Comparison of ENCODE assay signal across 8 cellular contexts in genomic region chr6:18400831-18401446, GRCh38. TPM values are rescaled to one million over a fixed set of nuclear protein-coding genes. Genes with fewer than 3 reads are reported as not detected.
A peak's percentile ranks its signal among the peaks of the same experiment; 100 is the strongest.
DNase-seq lines count a peak whose midpoint lies in the region; ATAC-seq, FAIRE-seq and TF ChIP-seq lines count a peak whose summit lies in the region.

No MANE protein-coding gene starts in this region.

- no peaks in the 10 kb centered on the region for H4K20me1 ChIP-seq in IMR-90 (ENCODE audit: insufficient read depth, low read length)

- peak overlapping the region; percentile 32 for H2BK5ac ChIP-seq in IMR-90 (ENCODE audit: low read depth, low read length, poor library complexity, severe bottlenecking)

- intact Hi-C loops in IMR-90 (cut with micrococcal nuclease), result no loop called here
- intact Hi-C loops in dendritic cell treated with granulocyte-macrophage colony-stimulating factor and Interleukin-4, amounts not matched to agents 40 ng/mL and 50 ng/mL, for 4 days (cut with micrococcal nuclease), result loop anchor here (1.0 to 5.0 kb wide), 3 partner anchors 12 to 224 kb away; no protein-coding TSS in a partner anchor
- intact Hi-C loops in breast epithelium (cut with DNase I; ENCODE audit: low total_unique reads), result no loop called here

- peak overlapping the region; percentile 6; the same call in 1 of the 2 replicates for H3K4ac ChIP-seq in IMR-90 (ENCODE audit: low read depth, low read length)

- H3K36me3 Mint-ChIP-seq in dendritic cell treated with granulocyte-macrophage colony-stimulating factor and Interleukin-4, amounts not matched to agents 40 ng/mL and 50 ng/mL, for 4 days (ENCODE audit: low read depth), result peaks cover 94% of the 10 kb centered on the region

- H2BK20ac ChIP-seq in IMR-90 (ENCODE audit: low read depth, low read length), result peak overlapping the region; percentile 53; the same call in 1 of the 2 replicates

- DNase-seq in GM12892 (ENCODE audit: insufficient read length) (no peak), IMR-90 (peak; percentile 40), NCI-H1436 treated with DMSO at 0.1 percent for 48 hours (lab: John Stamatoyannopoulos, UW) (no peak), breast epithelium (ENCODE audit: low spot score in 2 of 2) (no peak)
- DNase-seq in activated effector memory CD4-positive, alpha-beta T cell treated with anti-CD3 and anti-CD28 coated beads, Interleukin-2, amount 50 U/mL, for 16 hours, result no peak

- peak overlapping the region in 1 of 2 experiments; percentile 38; a peak in 2 of 4 replicates for H4K8ac ChIP-seq in IMR-90 (ENCODE audit: low read depth in 2 of 2, low read length in 2 of 2)

- POLR2A ChIA-PET in IMR-90 (lab: Charles Lee; ENCODE audit: unreplicated experiment), result no interaction called here

- H3K4me1 Mint-ChIP-seq in dendritic cell treated with granulocyte-macrophage colony-stimulating factor and Interleukin-4, amounts not matched to agents 40 ng/mL and 50 ng/mL, for 4 days (ENCODE audit: low read depth), result peaks cover 80% of the 10 kb centered on the region

- H3K4me3 Mint-ChIP-seq in dendritic cell treated with granulocyte-macrophage colony-stimulating factor and Interleukin-4, amounts not matched to agents 40 ng/mL and 50 ng/mL, for 4 days, result peak overlapping the region; percentile 34

- no peaks in the 10 kb centered on the region for H3K27me3 ChIP-seq in IMR-90 (ENCODE audit: control insufficient read depth, insufficient read depth, low read length)
- no peaks in the 10 kb centered on the region for H3K27me3 ChIP-seq in thymus (ENCODE audit: control insufficient read depth, insufficient read depth)
- no peaks in the 10 kb centered on the region for H3K27me3 ChIP-seq in breast epithelium

- H4K5ac ChIP-seq in IMR-90 (ENCODE audit: low read depth, low read length), result peak overlapping the region; percentile 84

- no peak overlapping the region for H3K9ac ChIP-seq in IMR-90 (ENCODE audit: low read depth, low read length)

- no peaks in the 10 kb centered on the region for H3K36me3 ChIP-seq in IMR-90 (ENCODE audit: control insufficient read depth, insufficient read depth, low read length)
- H3K36me3 ChIP-seq in thymus (ENCODE audit: control insufficient read depth, insufficient read depth), result peaks cover 4% of the 10 kb centered on the region
- H3K36me3 ChIP-seq in breast epithelium, result no peaks in the 10 kb centered on the region

- no peaks in the 10 kb centered on the region for H3K27me3 Mint-ChIP-seq in dendritic cell treated with granulocyte-macrophage colony-stimulating factor and Interleukin-4, amounts not matched to agents 40 ng/mL and 50 ng/mL, for 4 days

- H3K4me2 ChIP-seq in IMR-90 (ENCODE audit: low read depth, low read length), result no peak overlapping the region; the same call in 1 of the 2 replicates

- H3K9me3 ChIP-seq in IMR-90 (ENCODE audit: control insufficient read depth, insufficient read depth, low read length) (no peaks in the 10 kb centered on the region), thymus (ENCODE audit: control insufficient read depth) (no peaks in the 10 kb centered on the region), breast epithelium (no peaks in the 10 kb centered on the region)

- H3K56ac ChIP-seq in IMR-90 (ENCODE audit: extremely low read depth, insufficient read depth, low read length), result no peak overlapping the region

- no TSS peak for BruUV-seq in IMR-90 (replicated peaks; lab: Mats Ljungman, UMichigan)

- TF ChIP-seq RAD21 in IMR-90 (IDR thresholded peaks at IDR 0.05; ENCODE audit: low read length), result no peak

- CTCF ChIA-PET in IMR-90 (lab: Yijun Ruan, JAX), result interaction anchor here (1.1 kb wide), 1 partner anchor 15 kb away, joined by 3 read pairs; no protein-coding TSS in a partner anchor

- ATAC-seq in GM21576 (IDR thresholded peaks at IDR 0.05; ENCODE audit: unreplicated experiment) (peak; percentile 89), IMR-90 (ENCODE audit: low read depth) (no peak)

- H2AK9ac ChIP-seq in IMR-90 (replicated peaks; ENCODE audit: low read depth, low read length, poor library complexity), result no peak overlapping the region

- H2BK15ac ChIP-seq in IMR-90 (ENCODE audit: low read depth, low read length), result peak overlapping the region; percentile 27; the same call in 2 of the 3 replicates

- no peaks in the 10 kb centered on the region; the same call in none of the 2 replicates for H3K9me1 ChIP-seq in IMR-90 (ENCODE audit: insufficient read depth, low read length)

- TF ChIP-seq CTCF in IMR-90 (conservative IDR thresholded peaks at IDR 0.05; ENCODE audit: low read depth, low read length) (no peak), breast epithelium (IDR thresholded peaks at IDR 0.05) (no peak)

- no peaks in the 10 kb centered on the region for H3K79me1 ChIP-seq in IMR-90 (ENCODE audit: low read depth in 1 of 2, low read length in 2 of 2)

- H2BK120ac ChIP-seq in IMR-90 (ENCODE audit: low read depth, low read length), result peak overlapping the region; percentile 45; the same call in 1 of the 2 replicates

- H3K14ac ChIP-seq in IMR-90 (replicated peaks; ENCODE audit: low read depth, low read length), result peak overlapping the region; percentile 27

- TF ChIP-seq POLR2A in GM12892 (IDR thresholded peaks at IDR 0.05; ENCODE audit: low read depth, low read length) (no peak), IMR-90 (IDR thresholded peaks at IDR 0.05; ENCODE audit: low read depth, low read length) (no peak), breast epithelium (IDR thresholded peaks at IDR 0.05) (no peak)

- H3K4me1 ChIP-seq in IMR-90 (ENCODE audit: control insufficient read depth, insufficient read depth, low read length) (peaks cover 6% of the 10 kb centered on the region; the same call in 1 of the 2 replicates), thymus (ENCODE audit: control insufficient read depth, insufficient read depth, low read length) (no peaks in the 10 kb centered on the region), breast epithelium (no peaks in the 10 kb centered on the region)

- peak overlapping the region; percentile 37; the same call in 1 of the 2 replicates for H2AK5ac ChIP-seq in IMR-90 (ENCODE audit: low read depth, low read length)

- no peak overlapping the region for H2AFZ ChIP-seq in IMR-90 (replicated peaks; ENCODE audit: low read length, poor library complexity)

- peak overlapping the region; percentile 48; the same call in 1 of the 2 replicates for H3K18ac ChIP-seq in IMR-90 (ENCODE audit: low read depth, low read length)

- 0 out of 2 replicates have a peak overlapping the region, but pooled peaks have one; percentile 8 for H4K91ac ChIP-seq in IMR-90 (ENCODE audit: insufficient read depth, low read depth, low read length)

- no CpG with 5 or more reads among the region's 2 CpGs for WGBS in IMR-90 (ENCODE audit: extremely low coverage in 2 of 2, insufficient read length in 1 of 2), 2 experiments
- WGBS in thymus, result 90% methylated on average over 2 of the region's 2 CpGs

- peaks cover 2% of the 10 kb centered on the region for H3K9me3 Mint-ChIP-seq in dendritic cell treated with granulocyte-macrophage colony-stimulating factor and Interleukin-4, amounts not matched to agents 40 ng/mL and 50 ng/mL, for 4 days

- in situ Hi-C loops in IMR-90 (cut with MboI; ENCODE audit: low sequenced_read_pairs), result no loop called here

- H3K27ac ChIP-seq in IMR-90 (ENCODE audit: insufficient read depth, low read length) (no peak overlapping the region), thymus (ENCODE audit: low read depth) (peak overlapping the region; percentile 64), breast epithelium (no peak overlapping the region)

- dilution Hi-C loops in IMR-90 (cut with HindIII; ENCODE audit: low sequenced_read_pairs, unreplicated experiment), result no loop called here

- H3K4me3 ChIP-seq in IMR-90 (ENCODE audit: insufficient read depth, low read depth, low read length), result no peak overlapping the region
- no peak overlapping the region for H3K4me3 ChIP-seq in thymus (ENCODE audit: low read length)
- H3K4me3 ChIP-seq in breast epithelium, result no peak overlapping the region

- peak overlapping the region; percentile 94 for H3K27ac Mint-ChIP-seq in dendritic cell treated with granulocyte-macrophage colony-stimulating factor and Interleukin-4, amounts not matched to agents 40 ng/mL and 50 ng/mL, for 4 days

- peak overlapping the region; percentile 13; the same call in 1 of the 2 replicates for H3K23ac ChIP-seq in IMR-90 (ENCODE audit: low read depth, low read length)

- peak; percentile 92 for FAIRE-seq in GM12892 (lab: Jason Lieb, UNC)

TF ChIP-seq in IMR-90, 13 proteins besides CTCF, POLR2A, EP300 and RAD21:
- TF ChIP-seq BHLHE40 (IDR thresholded peaks at IDR 0.05; ENCODE audit: low read depth, low read length) (no peak), SMC3 (IDR thresholded peaks at IDR 0.05; ENCODE audit: low read depth, low read length) (no peak), FOS (IDR thresholded peaks at IDR 0.05; ENCODE audit: low read depth, low read length) (0 out of 2 replicates have a peak, but pooled peaks have one; percentile 2), RFX5 (IDR thresholded peaks at IDR 0.05; ENCODE audit: low read depth, low read length) (no peak), NFE2L2 (IDR thresholded peaks at IDR 0.05; ENCODE audit: low read depth, low read length) (no peak), RCOR1 (IDR thresholded peaks at IDR 0.05; ENCODE audit: insufficient replicate concordance, low read length) (no peak)
TF ChIP-seq in IMR-90: peak in this region for 1.

RNA-seq across cellular contexts. Expression of gene RNF144B, which starts 13.8 kb away (rescaled TPM):
- polyA plus RNA-seq in GM12892 (2012; ENCODE audit: missing spikeins), result not detected
- total RNA-seq in IMR-90 (2012; rRNA removed), result 2.7 and 2.8 TPM in 2 replicates
- polyA plus RNA-seq in IMR-90 (2012; rRNA removed), result 0.42 and 0.44 TPM in 2 replicates
- 0.19 and 0.30 TPM in 2 replicates for polyA plus RNA-seq in IMR-90 (2012; cell fraction: cytosol; rRNA removed)
- 0.36 and 1.5 TPM in 2 replicates for polyA plus RNA-seq in IMR-90 (2012; cell fraction: nucleus; rRNA removed; ENCODE audit: low replicate concordance)
- 24.1 TPM for polyA plus RNA-seq in thymus
- 10 to 100 TPM; 24.3 to 37.0 (median 24.8) TPM for total RNA-seq in breast epithelium
